7 cellular contexts compared by ENCODE assay signal in the genomic region with DNA sequence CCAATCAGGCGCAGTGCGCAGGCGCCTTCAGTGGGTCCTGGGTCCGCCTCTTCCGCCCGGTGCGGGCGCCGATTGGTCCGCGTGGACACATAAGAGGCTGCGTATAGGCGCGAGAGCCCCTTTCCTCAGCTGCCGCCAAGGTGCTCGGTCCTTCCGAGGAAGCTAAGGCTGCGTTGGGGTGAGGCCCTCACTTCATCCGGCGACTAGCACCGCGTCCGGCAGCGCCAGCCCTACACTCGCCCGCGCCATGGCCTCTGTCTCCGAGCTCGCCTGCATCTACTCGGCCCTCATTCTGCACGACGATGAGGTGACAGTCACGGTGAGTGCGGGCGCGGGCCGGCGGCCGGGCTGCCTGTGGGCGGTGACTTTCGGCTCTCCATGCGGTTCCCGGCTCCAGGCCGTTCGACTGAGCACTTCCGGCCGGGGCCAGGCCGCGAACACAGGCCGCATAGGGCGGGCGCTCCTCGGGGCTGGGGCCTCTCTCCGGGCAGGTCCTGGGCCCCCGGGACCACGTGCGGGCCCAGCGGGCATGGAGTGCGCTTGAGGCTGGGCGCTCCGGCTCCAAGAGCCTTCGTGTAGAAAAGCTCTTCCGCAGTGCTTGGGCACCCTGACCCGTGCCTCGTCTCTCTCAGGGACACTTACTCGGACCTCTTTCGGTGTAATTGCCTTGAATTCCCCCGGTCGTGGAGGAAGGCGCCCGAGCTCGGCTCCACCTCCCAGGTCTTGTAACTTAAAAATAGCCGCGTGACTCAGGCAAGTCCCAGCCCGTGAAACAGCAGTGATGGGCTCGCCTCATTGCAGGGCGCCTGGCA. TPM values are rescaled to one million over a fixed set of nuclear protein-coding genes. Genes with fewer than 3 reads are reported as not detected.
DNase-seq lines count a peak whose midpoint lies in the region; ATAC-seq and TF ChIP-seq lines count a peak whose summit lies in the region.

RPLP1 (plus strand) TSS at position 117 of the 812 bp plus-strand sequence; CDS start at position 248, 131 bp downstream.

- no peak for TF ChIP-seq CTCF in hepatocyte (IDR thresholded peaks at IDR 0.05; ENCODE audit: poor library complexity)

- no peaks in the 10 kb centered on the region for H3K9me3 ChIP-seq in hepatocyte (ENCODE audit: low read depth)

- H3K27ac ChIP-seq in hepatocyte: peak within 1 kb of the TSS; percentile 90

- peak within 1 kb of the TSS; percentile 92 for H3K4me3 ChIP-seq in hepatocyte

- no peaks in the 10 kb centered on the region for H3K27me3 ChIP-seq in hepatocyte

- TF ChIP-seq POLR2A in GM18505 (IDR thresholded peaks at IDR 0.05; ENCODE audit: borderline replicate concordance, extremely low read depth, insufficient read depth, insufficient read length): peak; percentile 100

- DNase-seq in NCI-H187 treated with DMSO at 0.1 percent for 48 hours (lab: John Stamatoyannopoulos, UW): peak; percentile 52
- peak; percentile 94 for DNase-seq in T1000 (lab: John Stamatoyannopoulos, UW)
- DNase-seq in astrocyte of the hippocampus (ENCODE audit: low read depth, low spot score): peak; percentile 98
- peak; percentile 98 for DNase-seq in hepatocyte (ENCODE audit: low spot score)
- DNase-seq in retina: peak; percentile 98

- peaks cover 30% of the 10 kb centered on the region for H4K20me1 ChIP-seq in hepatocyte (ENCODE audit: insufficient read depth, poor library complexity, severe bottlenecking)

- peaks cover 16% of the 10 kb centered on the region for H3K4me1 ChIP-seq in hepatocyte (ENCODE audit: insufficient read depth)

- no peaks in the 10 kb centered on the region for H3K36me3 ChIP-seq in hepatocyte (replicated peaks; ENCODE audit: insufficient read depth, low read depth)

- H3K9me2 ChIP-seq in hepatocyte (replicated peaks; ENCODE audit: insufficient read depth): no peaks in the 10 kb centered on the region

- H3K4me2 ChIP-seq in hepatocyte: peak within 1 kb of the TSS; percentile 94

- WGBS in hepatocyte (ENCODE audit: low lambda C conversion rate, missing lambda C conversion rate): 1% methylated on average over 69 of the region's 77 CpGs

- peaks cover 34% of the 10 kb centered on the region for H3K79me2 ChIP-seq in hepatocyte

- ATAC-seq in GM18505 (IDR thresholded peaks at IDR 0.05; ENCODE audit: unreplicated experiment): peak; percentile 76
- peak; percentile 73 for ATAC-seq in HG02938 (IDR thresholded peaks at IDR 0.05; ENCODE audit: unreplicated experiment)

- H2AFZ ChIP-seq in hepatocyte: peak within 1 kb of the TSS; percentile 74

RNA-seq across cellular contexts. Expression of gene RPLP1, which starts in this region (rescaled TPM):
- total RNA-seq in hepatocyte: 210 and 218 TPM in 2 replicates
- 803 and 884 TPM in 2 replicates for polyA plus RNA-seq in hepatocyte

Comparison
In these comparisons a context has a peak if more than half of its experiments do, and no peak if none do; other contexts are left out.
1. Peak in every context shown above with its lines: DNase-seq, ATAC-seq, H3K4me3 ChIP-seq and H3K27ac ChIP-seq.